2 cellular contexts compared by ENCODE assay signal in genomic region chrX:103344606-103345005, GRCh38.
TF ChIP-seq lines count a peak whose summit lies in the region.

No MANE protein-coding gene starts in this region.

TF ChIP-seq in K562, 482 proteins besides CTCF, POLR2A, EP300 and RAD21:
- TF ChIP-seq ZNF212 (CRISPR knock-in tag; IDR thresholded peaks at IDR 0.05) (no peak), TRIM24 (IDR thresholded peaks at IDR 0.05) (no peak), U2AF1 (optimal IDR thresholded peaks at IDR 0.05; ENCODE audit: low read depth, low read length) (no peak), ZNF280A (IDR thresholded peaks at IDR 0.05; ENCODE audit: low read depth, partially characterized antibody) (no peak), USF2 (CRISPR knock-in tag; IDR thresholded peaks at IDR 0.05) (no peak), NR2C2 (CRISPR knock-in tag; IDR thresholded peaks at IDR 0.05) (no peak), NR2C2 (tag; IDR thresholded peaks at IDR 0.05) (no peak), ZNF277 (CRISPR knock-in tag; IDR thresholded peaks at IDR 0.05; ENCODE audit: borderline replicate concordance) (no peak), MEIS2 (IDR thresholded peaks at IDR 0.05; ENCODE audit: partially characterized antibody) (no peak), ZNF124 (CRISPR knock-in tag; IDR thresholded peaks at IDR 0.05) (no peak), NFYB (IDR thresholded peaks at IDR 0.05; ENCODE audit: extremely low read depth, insufficient read length) (no peak), AFF1 (IDR thresholded peaks at IDR 0.05; ENCODE audit: low read depth in 1 of 2, partially characterized antibody in 2 of 2) (no peak), ZC3H11A (IDR thresholded peaks at IDR 0.05; ENCODE audit: low read depth, low read length) (no peak), FOXA3 (CRISPR knock-in tag; conservative IDR thresholded peaks at IDR 0.05 in 1 of 2, IDR thresholded peaks at IDR 0.05 in 1 of 2) (no peak), ZNF79 (CRISPR knock-in tag; IDR thresholded peaks at IDR 0.05; ENCODE audit: low read depth) (no peak), TCF15 (CRISPR knock-in tag; IDR thresholded peaks at IDR 0.05) (no peak), FOXP1 (CRISPR knock-in tag; IDR thresholded peaks at IDR 0.05) (no peak), FOXO4 (CRISPR knock-in tag; IDR thresholded peaks at IDR 0.05) (no peak), ZNF174 (CRISPR knock-in tag; IDR thresholded peaks at IDR 0.05) (no peak), FOXJ3 (CRISPR knock-in tag; IDR thresholded peaks at IDR 0.05) (no peak), TCFL5 (CRISPR knock-in tag; conservative IDR thresholded peaks at IDR 0.05) (no peak)
TF ChIP-seq in K562: peak in this region for 0.

TF ChIP-seq in endothelial cell of umbilical vein, 7 proteins besides CTCF, POLR2A, EP300 and RAD21:
- TF ChIP-seq FOS (IDR thresholded peaks at IDR 0.05; ENCODE audit: borderline replicate concordance, insufficient read depth, low read length) (no peak), POLR2AphosphoS5 (IDR thresholded peaks at IDR 0.05; ENCODE audit: insufficient read depth, low read depth, low read length) (no peak), MAX (IDR thresholded peaks at IDR 0.05; ENCODE audit: insufficient read depth, insufficient read length) (no peak), EZH2 (IDR thresholded peaks at IDR 0.05; ENCODE audit: borderline replicate concordance, low read depth, low read length, severe bottlenecking) (no peak), JUN (IDR thresholded peaks at IDR 0.05; ENCODE audit: borderline replicate concordance, insufficient read depth, insufficient read length, low read depth) (no peak), GATA2 (IDR thresholded peaks at IDR 0.05; ENCODE audit: insufficient read depth, insufficient read length, low read depth, low read length) (no peak)
TF ChIP-seq in endothelial cell of umbilical vein: peak in this region for 0.
